8 cellular contexts compared by ENCODE assay signal in the genomic region with DNA sequence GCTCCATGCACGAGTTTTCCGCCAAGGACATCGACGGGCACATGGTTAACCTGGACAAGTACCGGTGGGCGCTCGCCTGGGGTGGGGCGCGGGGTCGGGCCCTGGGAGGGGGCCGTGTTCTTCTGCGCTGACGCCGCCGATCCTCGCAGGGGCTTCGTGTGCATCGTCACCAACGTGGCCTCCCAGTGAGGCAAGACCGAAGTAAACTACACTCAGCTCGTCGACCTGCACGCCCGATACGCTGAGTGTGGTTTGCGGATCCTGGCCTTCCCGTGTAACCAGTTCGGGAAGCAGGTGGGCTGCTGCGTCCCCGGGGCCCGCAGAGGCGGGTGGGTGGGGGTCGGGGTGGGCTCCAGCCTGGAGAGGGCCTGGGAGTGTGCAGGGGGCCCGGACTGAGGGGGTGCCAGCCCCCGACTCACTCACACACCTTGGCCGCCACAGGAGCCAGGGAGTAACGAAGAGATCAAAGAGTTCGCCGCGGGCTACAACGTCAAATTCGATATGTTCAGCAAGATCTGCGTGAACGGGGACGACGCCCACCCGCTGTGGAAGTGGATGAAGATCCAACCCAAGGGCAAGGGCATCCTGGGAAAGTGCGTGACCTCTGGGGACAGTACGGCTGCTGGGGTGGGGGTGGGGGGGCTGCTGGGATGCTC. TPM values are rescaled to one million over a fixed set of nuclear protein-coding genes. Genes with fewer than 3 reads are reported as not detected.
DNase-seq lines count a peak whose midpoint lies in the region; TF ChIP-seq lines count a peak whose summit lies in the region.

No MANE protein-coding gene starts in this region.

- peak overlapping the region; percentile 68 for H3K4me3 Mint-ChIP-seq in Caco-2 (ENCODE audit: unreplicated experiment)

- intact Hi-C loops in Caco-2 (cut with micrococcal nuclease; ENCODE audit: unreplicated experiment), result loop anchor here (10.0 kb wide), 1 partner anchor 81 kb away; the partner anchor contains the start of genes CNN2, RNU6-2 and TMEM259

- peak overlapping the region; percentile 60 for H3K9ac ChIP-seq in endocrine pancreas (ENCODE audit: control insufficient read depth, insufficient read depth, low read length)

- H3K9me3 Mint-ChIP-seq in Caco-2 (ENCODE audit: unreplicated experiment), result no peaks in the 10 kb centered on the region

- H3K27me3 Mint-ChIP-seq in Caco-2 (ENCODE audit: insufficient read depth, unreplicated experiment), result no peaks in the 10 kb centered on the region

- no peak for DNase-seq in Caco-2
- DNase-seq in inferior parietal cortex (ENCODE audit: extremely low spot score), result no peak
- no peak for DNase-seq in stimulated activated CD4-positive, alpha-beta T cell treated with anti-CD3 and anti-CD28 coated beads, Interleukin-2, amount 100 ng/mL, for 24 hours
- DNase-seq in NCI-H2227 treated with DMSO at 0.1 percent for 48 hours (lab: John Stamatoyannopoulos, UW), result no peak
- DNase-seq in SIG-M5 treated with dmso at 0.1 percent for 504 hours (lab: John Stamatoyannopoulos, UW; ENCODE audit: unreplicated experiment), result no peak

- BruUV-seq in Caco-2 (replicated peaks; lab: Mats Ljungman, UMichigan), result no TSS peak

- POLR2A ChIA-PET in Caco-2 (lab: Charles Lee), result interaction anchor here (0.6 to 2.3 kb wide), 3 partner anchors 40 to 164 kb away, joined by 3 to 19 read pairs (median 9); partner anchors contain the start of genes ARHGAP45 and CIRBP

- H3K27me3 ChIP-seq in Caco-2 (replicated peaks; ENCODE audit: control insufficient read depth, insufficient read depth, low read length), result no peaks in the 10 kb centered on the region
- no peaks in the 10 kb centered on the region for H3K27me3 ChIP-seq in endocrine pancreas (ENCODE audit: control insufficient read depth, insufficient read depth, low read length)
- no peaks in the 10 kb centered on the region for H3K27me3 ChIP-seq in neutrophil

- H3K36me3 ChIP-seq in Caco-2 (ENCODE audit: control insufficient read depth, insufficient read depth, low read length), result peaks cover 1% of the 10 kb centered on the region
- H3K36me3 ChIP-seq in endocrine pancreas (ENCODE audit: control insufficient read depth, insufficient read depth, low read length), result no peaks in the 10 kb centered on the region
- peaks cover 44% of the 10 kb centered on the region for H3K36me3 ChIP-seq in neutrophil

- TF ChIP-seq CTCF in Caco-2 (IDR thresholded peaks at IDR 0.05; ENCODE audit: insufficient read depth in 1 of 2, low read depth in 1 of 2, low read length in 1 of 2, severe bottlenecking in 1 of 2, unreplicated experiment in 1 of 2), result no peak
- no peak for TF ChIP-seq CTCF in neutrophil (IDR thresholded peaks at IDR 0.05)

- peaks cover 23% of the 10 kb centered on the region for H3K4me1 ChIP-seq in Caco-2
- H3K4me1 ChIP-seq in endocrine pancreas (ENCODE audit: control insufficient read depth, insufficient read depth, low read length), result no peaks in the 10 kb centered on the region
- peaks cover 58 to 66% of the 10 kb centered on the region in 2 experiments for H3K4me1 ChIP-seq in neutrophil (ENCODE audit: control insufficient read depth in 1 of 2, insufficient read depth in 1 of 2, low read depth in 1 of 2, low read length in 1 of 2)

- peaks cover 56% of the 10 kb centered on the region for H3K36me3 Mint-ChIP-seq in Caco-2 (ENCODE audit: insufficient read depth, unreplicated experiment)

- peak overlapping the region; percentile 57 for H3K27ac Mint-ChIP-seq in Caco-2 (ENCODE audit: unreplicated experiment)

- H3K4me1 Mint-ChIP-seq in Caco-2 (ENCODE audit: low read depth, unreplicated experiment), result no peaks in the 10 kb centered on the region

- H3K4me3 ChIP-seq in Caco-2 (ENCODE audit: low read depth, low read length), result peak overlapping the region; percentile 97
- H3K4me3 ChIP-seq in endocrine pancreas (ENCODE audit: control insufficient read depth, insufficient read depth, low read length), result no peak overlapping the region
- peak overlapping the region; percentile 73 to 86 for H3K4me3 ChIP-seq in neutrophil (ENCODE audit: low read depth in 1 of 2, low read length in 1 of 2)

- H3K9me3 ChIP-seq in Caco-2 (no peaks in the 10 kb centered on the region), endocrine pancreas (ENCODE audit: control insufficient read depth, low read length) (no peaks in the 10 kb centered on the region), neutrophil (no peaks in the 10 kb centered on the region)

- H3K27ac ChIP-seq in neutrophil, result peak overlapping the region; percentile 96

- CTCF ChIA-PET in Caco-2 (lab: Charles Lee), result interaction anchor here (0.7 kb wide), 1 partner anchor 72 kb away, joined by 4 read pairs; no protein-coding TSS in a partner anchor

TF ChIP-seq in PFSK-1, 5 proteins besides CTCF, POLR2A, EP300 and RAD21:
- TF ChIP-seq TAF1 (IDR thresholded peaks at IDR 0.05; ENCODE audit: borderline replicate concordance, insufficient read depth, low read length) (no peak), FOXP2 (optimal IDR thresholded peaks at IDR 0.05; ENCODE audit: borderline replicate concordance, extremely low read depth, extremely low read length, insufficient read depth) (no peak), POLR2AphosphoS5 (IDR thresholded peaks at IDR 0.05; ENCODE audit: low read depth, low read length) (0 out of 2 replicates have a peak, but pooled peaks have one; percentile 5), REST (IDR thresholded peaks at IDR 0.05; ENCODE audit: insufficient read depth in 1 of 2, low read depth in 2 of 2, low read length in 2 of 2) (no peak), SIN3A (IDR thresholded peaks at IDR 0.05; ENCODE audit: borderline replicate concordance, insufficient read depth, low read length) (no peak)

RNA-seq across cellular contexts. Expression of gene GPX4, which starts 1.6 kb away (rescaled TPM):
- 500 and 546 TPM in 2 replicates for total RNA-seq in Caco-2 (2022)
- 1,125 TPM for polyA plus RNA-seq in PFSK-1 (2012; ENCODE audit: insufficient read length, low read depth)

RNA-seq across cellular contexts. Expression of gene POLR2E, which starts 10.2 kb away (rescaled TPM):
- 264 and 272 TPM in 2 replicates for total RNA-seq in Caco-2 (2022)
- 531 TPM for polyA plus RNA-seq in PFSK-1 (2012; ENCODE audit: insufficient read length, low read depth)

RNA-seq across cellular contexts. Expression of gene ARHGAP45, which starts 38.4 kb away (rescaled TPM):
- 38.6 and 43.3 TPM in 2 replicates for total RNA-seq in Caco-2 (2022)
- polyA plus RNA-seq in PFSK-1 (2012; ENCODE audit: insufficient read length, low read depth), result 55.1 TPM
